ENCODE assay signal across 18 cellular contexts in the genomic region with DNA sequence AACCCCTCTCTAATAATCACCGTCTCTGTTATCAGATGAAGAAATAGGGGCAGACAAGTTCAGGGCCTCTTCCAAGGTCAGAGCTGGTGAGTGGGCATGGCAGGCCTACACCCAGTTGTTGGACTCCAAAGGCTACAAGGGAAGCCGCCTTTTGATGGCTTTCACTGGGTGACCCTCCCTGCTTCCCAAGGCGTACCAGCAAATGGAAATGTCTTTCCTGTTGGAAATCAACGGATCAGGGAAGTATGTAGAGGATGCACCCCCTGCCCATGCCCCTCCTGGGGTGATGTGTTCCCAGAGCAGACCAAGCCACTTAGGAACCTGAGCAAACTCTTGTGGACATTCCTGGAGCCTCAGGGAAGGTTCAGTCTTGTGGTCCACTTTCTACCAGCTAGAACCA. TPM values are rescaled to one million over a fixed set of nuclear protein-coding genes. Genes with fewer than 3 reads are reported as not detected.
A peak's percentile ranks its signal among the peaks of the same experiment; 100 is the strongest.
DNase-seq lines count a peak whose midpoint lies in the region; ATAC-seq and TF ChIP-seq lines count a peak whose summit lies in the region.
"Had no signal": no experiment of that assay in that cellular context is flagged by ENCODE, and none has a peak within 500 bp of the region (broad histone marks: within the 10 kb centered on the region; RNA-seq: fewer than 3 reads in every experiment).

No MANE protein-coding gene starts in this region.

- H3K27ac ChIP-seq in left ventricle myocardium inferior (replicated peaks) (no peak overlapping the region), ascending aorta (peak overlapping the region; percentile 82 to 83), transverse colon (no peak overlapping the region), adrenal gland (no peak overlapping the region)

- H3K9me3 ChIP-seq in left ventricle myocardium inferior (replicated peaks) (no peaks in the 10 kb centered on the region), ascending aorta (no peaks in the 10 kb centered on the region), transverse colon (no peaks in the 10 kb centered on the region), adrenal gland (replicated peaks in 1 of 3) (no peaks in the 10 kb centered on the region)
- H3K9me3 ChIP-seq: Caco-2 had no signal

- no peaks in the 10 kb centered on the region for H3K36me3 ChIP-seq in left ventricle myocardium inferior
- H3K36me3 ChIP-seq in ascending aorta, result peaks cover 0 to 4% of the 10 kb centered on the region in 2 donors
- H3K36me3 ChIP-seq in transverse colon, result no peaks in the 10 kb centered on the region
- H3K36me3 ChIP-seq in adrenal gland (replicated peaks in 1 of 2), result no peaks in the 10 kb centered on the region

- TF ChIP-seq EP300 in transverse colon (IDR thresholded peaks at IDR 0.05; ENCODE audit: low read depth), result no peak

- in situ Hi-C loops in transverse colon (cut with MboI; ENCODE audit: low pct_ligation_motif_present in 1 of 4, low pct_unique_long_range_greater_than_20kb in 1 of 4, low sequenced_read_pairs in 3 of 4), result no loop called here

- 89% methylated on average over 4 of the region's 4 CpGs; no CpG with 5 or more reads in 1 of the 2 donors for WGBS in transverse colon (ENCODE audit: low coverage in 1 of 2), 2 donors
- 70 to 83% (median 77%) methylated on average over 3 to 4 of the region's 4 CpGs for WGBS in adrenal gland, 4 donors

- H3K4me1 ChIP-seq in left ventricle myocardium inferior (peaks cover 8% of the 10 kb centered on the region), ascending aorta (peaks cover 26 to 48% of the 10 kb centered on the region in 2 donors), transverse colon (no peaks in the 10 kb centered on the region), adrenal gland (replicated peaks in 1 of 2) (peaks cover 0 to 4% of the 10 kb centered on the region in 2 donors)

- ATAC-seq in left lobe of liver, result no peak
- ATAC-seq: GM23338, K562, Right ventricle myocardium inferior had no signal

- TF ChIP-seq CTCF in left ventricle myocardium inferior (IDR thresholded peaks at IDR 0.05; ENCODE audit: borderline replicate concordance) (no peak), ascending aorta (IDR thresholded peaks at IDR 0.05) (no peak), transverse colon (IDR thresholded peaks at IDR 0.05) (no peak), adrenal gland (IDR thresholded peaks at IDR 0.05) (no peak)

- DNase-seq in cardiac septum (ENCODE audit: low spot score) (peak; percentile 55), left ventricle myocardium inferior (no peak), ascending aorta (ENCODE audit: low spot score in 2 of 2) (no peak), islet precursor cell (peak; percentile 20), transverse colon (peak; percentile 2), T-helper 9 cell (no peak), adrenal gland (no peak), left lobe of liver (ENCODE audit: low spot score) (no peak)
- DNase-seq: DMS153, NCI-H1048, NCI-H146, NCI-H2081 treated with DMSO at 0.1 percent for 48 hours, NCI-H510A, NCI-H774 had no signal

- TF ChIP-seq POLR2A in transverse colon (IDR thresholded peaks at IDR 0.05), result no peak
- TF ChIP-seq POLR2A in adrenal gland (IDR thresholded peaks at IDR 0.05), result no peak

- H3K4me3 ChIP-seq in left ventricle myocardium inferior, result no peak overlapping the region
- no peak overlapping the region for H3K4me3 ChIP-seq in ascending aorta
- no peak overlapping the region for H3K4me3 ChIP-seq in transverse colon
- no peak overlapping the region for H3K4me3 ChIP-seq in adrenal gland
- H3K4me3 ChIP-seq: GM23338, K562 had no signal

- H3K27me3 ChIP-seq in left ventricle myocardium inferior (ENCODE audit: low read depth) (peaks cover 40% of the 10 kb centered on the region), ascending aorta (no peaks in the 10 kb centered on the region), transverse colon (peaks cover 9% of the 10 kb centered on the region), adrenal gland (no peaks in the 10 kb centered on the region)

- intact Hi-C loops in cardiac septum (cut with DNase I) (no loop called here), left ventricle myocardium inferior (cut with micrococcal nuclease) (no loop called here), ascending aorta (cut with DNase I) (no loop called here), transverse colon (cut with DNase I; ENCODE audit: low total_unique reads) (no loop called here), adrenal gland (cut with DNase I) (no loop called here)

RNA-seq across cellular contexts. Expression of gene LGR6, which starts 47.4 kb away (rescaled TPM):
- total RNA-seq in cardiac septum (0.86 TPM), left ventricle myocardium inferior (0.60 TPM), ascending aorta (26.0 TPM), transverse colon (1 to 10 TPM in 1 of 4 donors, under 1 TPM in 1, not detected in 2; 0.41 to 1.6 TPM), adrenal gland (under 1 TPM in 6 of 8 donors, not detected in 2; 0.10 to 0.54 (median 0.16) TPM), left lobe of liver (1.4 TPM)
- polyA plus RNA-seq in adrenal gland, result 1 to 10 TPM in 1 of 3 donors, under 1 TPM in 1, not detected in 1; 0.48 to 1.0 TPM

Comparison
In these comparisons a context has a peak if more than half of its experiments do, and no peak if none do; other contexts are left out.
1. DNase-seq: peak in cardiac septum (single experiment), islet precursor cell (single experiment) and transverse colon (single experiment); none in left ventricle myocardium inferior (single experiment), ascending aorta (0 of 2), T-helper 9 cell (single experiment), adrenal gland (0 of 7) and left lobe of liver (single experiment).
2. H3K27ac ChIP-seq: peak in ascending aorta (2 of 2); none in left ventricle myocardium inferior (single experiment), transverse colon (0 of 4) and adrenal gland (0 of 5).
3. RNA of gene LGR6, which starts 47.4 kb away (total RNA-seq): 26.0 TPM in ascending aorta (single experiment); 1.4 TPM in left lobe of liver (single experiment), 0.86 TPM in cardiac septum (single experiment), 0.60 TPM in left ventricle myocardium inferior (single experiment), 0.41 to 1.6 TPM in transverse colon and 0.10 to 0.54 TPM in adrenal gland; every median in the first group is over 10 times any median in the second.